Comparison of ENCODE assay signal across 9 cellular contexts in the genomic region with DNA sequence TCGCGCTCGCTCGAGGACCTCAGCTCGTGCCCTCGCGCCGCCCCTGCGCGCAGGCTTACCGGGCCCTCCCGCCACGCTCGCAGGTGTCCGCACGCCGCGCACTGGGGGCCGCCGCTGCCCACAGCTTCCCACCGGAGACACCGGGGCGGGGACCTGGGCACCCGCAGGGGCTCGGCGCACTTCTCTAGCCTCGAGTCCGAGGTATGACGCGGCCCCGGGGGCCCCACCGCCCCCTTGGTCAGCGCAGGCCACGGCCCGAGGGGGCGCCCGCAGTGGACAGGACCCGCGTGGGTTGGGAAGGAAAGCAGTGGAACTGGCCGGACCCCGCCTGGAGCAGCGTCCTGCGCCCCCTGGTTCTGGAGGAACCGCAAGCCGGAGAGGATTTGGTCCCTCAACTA. TPM values are rescaled to one million over a fixed set of nuclear protein-coding genes. Genes with fewer than 3 reads are reported as not detected.
DNase-seq lines count a peak whose midpoint lies in the region; TF ChIP-seq lines count a peak whose summit lies in the region.
"Had no signal": no experiment of that assay in that cellular context is flagged by ENCODE, and none has a peak within 500 bp of the region (broad histone marks: within the 10 kb centered on the region; RNA-seq: fewer than 3 reads in every experiment).

No MANE protein-coding gene starts in this region.

- peaks cover 31% of the 10 kb centered on the region for H3K27me3 Mint-ChIP-seq in endodermal cell (ENCODE audit: insufficient read depth)

- no peak for TF ChIP-seq POLR2A in suprapubic skin (IDR thresholded peaks at IDR 0.05)

- peaks cover 22% of the 10 kb centered on the region for H3K36me3 Mint-ChIP-seq in endodermal cell (ENCODE audit: low read depth)

- peaks cover 16% of the 10 kb centered on the region for H3K36me3 ChIP-seq in endodermal cell (ENCODE audit: control insufficient read depth, insufficient read depth, low read length)
- peaks cover 13% of the 10 kb centered on the region for H3K36me3 ChIP-seq in suprapubic skin

- no peak for TF ChIP-seq EP300 in suprapubic skin (IDR thresholded peaks at IDR 0.05)

- H3K27me3 ChIP-seq in endodermal cell (ENCODE audit: control insufficient read depth, insufficient read depth, low read length, poor library complexity, severe bottlenecking), result peaks cover 21% of the 10 kb centered on the region
- H3K27me3 ChIP-seq in suprapubic skin, result peaks cover 28% of the 10 kb centered on the region

- H3K4me1 Mint-ChIP-seq in endodermal cell, result peaks cover 14% of the 10 kb centered on the region

- H3K9me3 Mint-ChIP-seq in endodermal cell, result no peaks in the 10 kb centered on the region
- H3K9me3 Mint-ChIP-seq: T-helper 1 cell treated with Interleukin-12 subunit alpha and Interleukin-12 subunit beta and Interleukin-4 antibody, amounts not matched to agents 30 μg/mL and 1 μg/mL, for 36 hours had no signal

- no peak overlapping the region for H3K9ac ChIP-seq in endodermal cell (ENCODE audit: extremely low read depth, low read length, poor library complexity, severe bottlenecking)

- TF ChIP-seq CTCF in endodermal cell (conservative IDR thresholded peaks at IDR 0.05) (no peak), suprapubic skin (IDR thresholded peaks at IDR 0.05) (no peak)

- H3K9me3 ChIP-seq in endodermal cell (ENCODE audit: control insufficient read depth, low read length), result no peaks in the 10 kb centered on the region
- no peaks in the 10 kb centered on the region for H3K9me3 ChIP-seq in suprapubic skin

- no peak overlapping the region for H3K27ac Mint-ChIP-seq in endodermal cell
- H3K27ac Mint-ChIP-seq: T-helper 1 cell treated with Interleukin-12 subunit alpha and Interleukin-12 subunit beta and Interleukin-4 antibody, amounts not matched to agents 30 μg/mL and 1 μg/mL, for 36 hours had no signal

- H3K4me1 ChIP-seq in endodermal cell (ENCODE audit: control insufficient read depth, insufficient read depth, low read length) (no peaks in the 10 kb centered on the region), suprapubic skin (peaks cover 37% of the 10 kb centered on the region)

- H3K4me3 Mint-ChIP-seq in endodermal cell, result no peak overlapping the region

- DNase-seq in NCI-H748 (lab: John Stamatoyannopoulos, UW; ENCODE audit: unreplicated experiment) (peak; percentile 53), NCI-H748 treated with DMSO at 0.1 percent for 48 hours (lab: John Stamatoyannopoulos, UW) (no peak), endodermal cell (no peak), suprapubic skin (ENCODE audit: low spot score in 2 of 2) (peak in 1 of 2 donors; percentile 63), pons (ENCODE audit: low spot score) (no peak)
- no peak for DNase-seq in stimulated activated CD4-positive, alpha-beta T cell treated with anti-CD3 and anti-CD28 coated beads, Interleukin-2, amount 100 ng/mL, for 24 hours
- DNase-seq: kidney glomerular epithelial cell; stimulated activated naive CD8-positive, alpha-beta T cell treated with anti-CD3 and anti-CD28 coated beads, Interleukin-15, Interleukin-2, amounts not matched to agents 100 U/mL and 50 U/mL, for 24 hours had no signal

- 52 to 69% methylated on average over 17 to 45 of the region's 45 CpGs for whole genome bisulfite sequencing in endodermal cell (ENCODE audit: insufficient coverage in 1 of 2, insufficient read length in 1 of 2), 2 experiments
- 35% methylated on average over 17 of the region's 45 CpGs for WGBS in suprapubic skin

- H3K4me3 ChIP-seq in endodermal cell (ENCODE audit: low read length), result peak overlapping the region; percentile 95
- H3K4me3 ChIP-seq in suprapubic skin, result peak overlapping the region; percentile 92

- H3K27ac ChIP-seq in endodermal cell (ENCODE audit: low read depth, low read length), result no peak overlapping the region
- H3K27ac ChIP-seq in suprapubic skin, result no peak overlapping the region

RNA-seq across cellular contexts. Expression of a gene that starts 2.1 kb away (rescaled TPM):
- total RNA-seq in endodermal cell (10 to 100 TPM; 36.6 to 39.2 TPM), suprapubic skin (10 to 100 TPM; 24.5 to 53.4 (median 40.1) TPM)
- polyA plus RNA-seq in endodermal cell (2013, experiment 1 of 2), result 15.0 TPM
- polyA plus RNA-seq in endodermal cell (2013, experiment 2 of 2), result 15.6 TPM

RNA-seq across cellular contexts. Expression of a gene that starts 11.6 kb away (rescaled TPM):
- 1 to 10 TPM in 1 of 2 donors, under 1 TPM in 1; 0.73 to 1.1 TPM for total RNA-seq in endodermal cell
- 0.43 TPM for polyA plus RNA-seq in endodermal cell (2013, experiment 1 of 2)
- polyA plus RNA-seq in endodermal cell (2013, experiment 2 of 2), result 0.62 TPM
- total RNA-seq in suprapubic skin, result 1 to 10 TPM; 4.2 to 4.7 (median 4.6) TPM

RNA-seq across cellular contexts. Expression of a gene that starts 25.4 kb away (rescaled TPM):
- total RNA-seq in endodermal cell, result 100 to 1,000 TPM; 106 to 133 TPM
- polyA plus RNA-seq in endodermal cell (2013, experiment 1 of 2), result 133 TPM
- polyA plus RNA-seq in endodermal cell (2013, experiment 2 of 2), result 112 TPM
- 10 to 100 TPM; 54.9 to 86.5 (median 63.2) TPM for total RNA-seq in suprapubic skin

RNA-seq across cellular contexts. Expression of a gene that starts 50.3 kb away (rescaled TPM):
- total RNA-seq in endodermal cell (1 to 10 TPM in 1 of 2 donors, under 1 TPM in 1; 0.77 to 1.2 TPM), suprapubic skin (1 to 10 TPM in 2 of 4 donors, under 1 TPM in 2; 0.38 to 1.4 (median 0.94) TPM)
- polyA plus RNA-seq in endodermal cell (2013, experiment 1 of 2), result 10.1 TPM
- 9.3 TPM for polyA plus RNA-seq in endodermal cell (2013, experiment 2 of 2)

RNA-seq across cellular contexts. Expression of a gene that starts 52.4 kb away (rescaled TPM):
- total RNA-seq in endodermal cell (100 to 1,000 TPM; 227 to 285 TPM), suprapubic skin (10 to 100 TPM; 77.3 to 94.1 (median 87.7) TPM)
- 254 TPM for polyA plus RNA-seq in endodermal cell (2013, experiment 1 of 2)
- 229 TPM for polyA plus RNA-seq in endodermal cell (2013, experiment 2 of 2)
